17 cellular contexts compared by ENCODE assay signal in the genomic region with DNA sequence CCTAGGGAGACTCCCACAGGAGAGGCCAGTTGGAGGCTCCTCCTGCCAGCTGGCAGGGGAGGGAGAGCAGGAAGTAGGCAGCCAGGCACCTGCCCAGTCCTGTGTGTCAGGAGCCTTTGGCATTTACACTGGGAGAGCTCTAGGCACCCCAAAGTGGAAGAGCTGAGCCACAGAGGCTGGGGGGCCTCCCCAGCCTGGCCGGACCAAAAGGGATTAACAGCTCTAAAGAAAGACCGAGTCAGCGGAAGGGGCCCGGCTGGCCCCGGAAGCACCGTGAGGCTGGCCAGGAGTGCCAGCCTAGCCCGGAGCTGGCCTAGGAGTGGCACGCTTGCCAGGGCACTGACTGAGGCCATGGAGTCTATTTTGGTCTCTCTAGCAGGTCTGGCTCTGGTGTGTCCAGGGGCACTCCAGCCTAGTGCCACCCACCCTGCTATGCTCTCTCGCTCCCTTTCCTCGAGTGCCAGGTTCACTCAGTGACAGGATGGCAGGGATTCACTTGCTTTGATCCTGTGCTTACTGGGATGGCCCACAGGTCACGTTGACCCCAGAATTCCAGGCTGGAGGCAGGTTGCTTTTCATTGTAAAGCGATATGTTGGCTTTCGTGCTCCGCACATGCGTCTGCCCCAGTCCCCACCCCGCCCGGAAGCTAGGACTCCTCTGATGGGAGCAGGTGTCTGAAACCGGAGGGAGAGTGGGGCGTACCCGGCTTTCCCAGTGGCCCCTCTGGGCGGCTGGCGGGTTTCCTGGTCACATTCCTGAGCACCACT. TPM values are rescaled to one million over a fixed set of nuclear protein-coding genes. Genes with fewer than 3 reads are reported as not detected.
A peak's percentile ranks its signal among the peaks of the same experiment; 100 is the strongest.
DNase-seq lines count a peak whose midpoint lies in the region; ATAC-seq, FAIRE-seq and TF ChIP-seq lines count a peak whose summit lies in the region.
"Had no signal": no experiment of that assay in that cellular context is flagged by ENCODE, and none has a peak within 500 bp of the region (broad histone marks: within the 10 kb centered on the region; RNA-seq: fewer than 3 reads in every experiment).

No MANE protein-coding gene starts in this region.

- H3K9me3 Mint-ChIP-seq in CD14-positive monocyte, result peaks cover 0 to 2% (median 0%) of the 10 kb centered on the region in 7 donors
- H3K9me3 Mint-ChIP-seq: natural killer cell, T-cell had no signal

- peaks cover 19 to 31% (median 28%) of the 10 kb centered on the region in 3 donors for H3K27me3 Mint-ChIP-seq in CD14-positive monocyte (ENCODE audit: low read depth in 3 of 3)

- dilution Hi-C loops in IMR-90 (cut with HindIII; ENCODE audit: low sequenced_read_pairs, unreplicated experiment), result no loop called here

- no peak overlapping the region for H4K8ac ChIP-seq in IMR-90 (ENCODE audit: low read depth in 2 of 2, low read length in 2 of 2)

- H3K4ac ChIP-seq in IMR-90 (ENCODE audit: low read depth, low read length), result no peak overlapping the region

- H3K4me3 ChIP-seq in IMR-90 (ENCODE audit: insufficient read depth, low read depth, low read length) (no peak overlapping the region), SJCRH30 (peak overlapping the region; percentile 35), kidney (ENCODE audit: low read length in 2 of 2) (no peak overlapping the region), rectal smooth muscle tissue (ENCODE audit: low read length) (peak overlapping the region; percentile 29), tibial nerve (no peak overlapping the region)
- H3K4me3 ChIP-seq: smooth muscle cell, testis had no signal

- no peak overlapping the region for H2BK20ac ChIP-seq in IMR-90 (ENCODE audit: low read depth, low read length)

- WGBS in IMR-90 (ENCODE audit: extremely low coverage in 2 of 2, insufficient read length in 1 of 2), 2 experiments, result 77% methylated on average over 10 of the region's 22 CpGs; no CpG with 5 or more reads in 1 of the 2 experiments
- 75 to 79% methylated on average over 22 of the region's 22 CpGs for WGBS in tibial nerve, 2 donors

- H2AK9ac ChIP-seq in IMR-90 (replicated peaks; ENCODE audit: low read depth, low read length, poor library complexity), result peak overlapping the region; percentile 13

- no peak overlapping the region for H3K4me2 ChIP-seq in IMR-90 (ENCODE audit: low read depth, low read length)
- H3K4me2 ChIP-seq: smooth muscle cell had no signal

- TF ChIP-seq POLR2A in IMR-90 (IDR thresholded peaks at IDR 0.05; ENCODE audit: low read depth, low read length) (no peak), tibial nerve (IDR thresholded peaks at IDR 0.05) (no peak)

- no peak overlapping the region for H3K27ac Mint-ChIP-seq in CD14-positive monocyte

- no TSS peak for BruUV-seq in IMR-90 (replicated peaks; lab: Mats Ljungman, UMichigan)

- CTCF ChIA-PET in IMR-90 (lab: Yijun Ruan, JAX), result no interaction called here

- H3K27ac ChIP-seq in IMR-90 (ENCODE audit: insufficient read depth, low read length) (no peak overlapping the region), SJCRH30 (no peak overlapping the region), kidney (ENCODE audit: low read depth in 2 of 2, low read length in 2 of 2) (no peak overlapping the region), rectal smooth muscle tissue (ENCODE audit: low read depth, low read length) (no peak overlapping the region), tibial nerve (peak overlapping the region in 1 of 4 donors; percentile 7)
- H3K27ac ChIP-seq: testis had no signal

- H3K79me1 ChIP-seq in IMR-90 (ENCODE audit: low read depth in 1 of 2, low read length in 2 of 2), result peaks cover 3 to 19% of the 10 kb centered on the region in 2 experiments; a peak in 3 of 4 replicates

- no peak for TF ChIP-seq EP300 in tibial nerve (IDR thresholded peaks at IDR 0.05)

- H2AK5ac ChIP-seq in IMR-90 (ENCODE audit: low read depth, low read length), result no peak overlapping the region

- no peak overlapping the region for H3K18ac ChIP-seq in IMR-90 (ENCODE audit: low read depth, low read length)

- H3K23ac ChIP-seq in IMR-90 (ENCODE audit: low read depth, low read length), result no peak overlapping the region

- in situ Hi-C loops in IMR-90 (cut with MboI; ENCODE audit: low sequenced_read_pairs), result no loop called here

- ATAC-seq in IMR-90 (ENCODE audit: low read depth) (no peak), HG02610 (IDR thresholded peaks at IDR 0.05; ENCODE audit: unreplicated experiment) (no peak)
- ATAC-seq: natural killer cell, T-cell had no signal

- peaks cover 13% of the 10 kb centered on the region for H4K20me1 ChIP-seq in IMR-90 (ENCODE audit: insufficient read depth, low read length)

- TF ChIP-seq CTCF in IMR-90 (conservative IDR thresholded peaks at IDR 0.05; ENCODE audit: low read depth, low read length), result no peak
- no peak for TF ChIP-seq CTCF in kidney (IDR thresholded peaks at IDR 0.05; ENCODE audit: borderline replicate concordance, extremely low read depth, insufficient read depth)
- no peak for TF ChIP-seq CTCF in tibial nerve (IDR thresholded peaks at IDR 0.05)
- no peak for TF ChIP-seq CTCF in CD14-positive monocyte (IDR thresholded peaks at IDR 0.05)

- H3K14ac ChIP-seq in IMR-90 (replicated peaks; ENCODE audit: low read depth, low read length), result no peak overlapping the region

- DNase-seq in IMR-90 (no peak), SJCRH30 (peak; percentile 54 to 55), kidney (peak; percentile 68), tibial nerve (ENCODE audit: low spot score in 2 of 2) (no peak), amygdala (lab: John Stamatoyannopoulos, UW) (no peak), CD14-positive monocyte (ENCODE audit: low spot score) (no peak)
- DNase-seq: activated CD4-positive, alpha-beta T cell treated with anti-CD3 and anti-CD28 coated beads for 4 hours; activated T-cell treated with anti-CD3 and anti-CD28 coated beads, Interleukin-2, amount 50 U/mL, for 1 hour; CD4-positive, CD25-positive, alpha-beta regulatory T cell; dermis blood vessel endothelial cell; natural killer cell; NCI-H146; T-cell; testis had no signal

- H3K9me1 ChIP-seq in IMR-90 (ENCODE audit: insufficient read depth, low read length), result peaks cover 6% of the 10 kb centered on the region; the same call in 1 of the 2 replicates

- H3K9me3 ChIP-seq in IMR-90 (ENCODE audit: control insufficient read depth, insufficient read depth, low read length), result no peaks in the 10 kb centered on the region
- H3K9me3 ChIP-seq in SJCRH30 (replicated peaks), result no peaks in the 10 kb centered on the region
- no peaks in the 10 kb centered on the region for H3K9me3 ChIP-seq in kidney (ENCODE audit: control insufficient read depth in 1 of 2, low read length in 2 of 2)
- H3K9me3 ChIP-seq in tibial nerve, result no peaks in the 10 kb centered on the region
- H3K9me3 ChIP-seq: testis had no signal

- no peaks in the 10 kb centered on the region for H3K36me3 Mint-ChIP-seq in CD14-positive monocyte
- H3K36me3 Mint-ChIP-seq: CD4-positive, CD25-positive, alpha-beta regulatory T cell; natural killer cell; T-cell had no signal

- intact Hi-C loops in IMR-90 (cut with micrococcal nuclease) (no loop called here), kidney (cut with DNase I) (no loop called here), CD14-positive monocyte (cut with micrococcal nuclease) (loop anchor here in 1 of 2 donors (10.0 kb wide), 2 partner anchors 92 to 212 kb away; partner anchors contain the start of genes CHKA and UNC93B1)

- H3K9ac ChIP-seq in IMR-90 (ENCODE audit: low read depth, low read length) (no peak overlapping the region), kidney (ENCODE audit: low read length in 2 of 2) (no peak overlapping the region), rectal smooth muscle tissue (ENCODE audit: low read length) (no peak overlapping the region)

- H2AFZ ChIP-seq in IMR-90 (replicated peaks; ENCODE audit: low read length, poor library complexity), result no peak overlapping the region

- H2BK15ac ChIP-seq in IMR-90 (ENCODE audit: low read depth, low read length), result no peak overlapping the region

- FAIRE-seq in kidney (lab: Jason Lieb, UNC), result no peak

- H2BK5ac ChIP-seq in IMR-90 (ENCODE audit: low read depth, low read length, poor library complexity, severe bottlenecking), result no peak overlapping the region

- TF ChIP-seq RAD21 in IMR-90 (IDR thresholded peaks at IDR 0.05; ENCODE audit: low read length), result no peak

- H3K27me3 ChIP-seq in IMR-90 (ENCODE audit: control insufficient read depth, insufficient read depth, low read length), result peaks cover 26% of the 10 kb centered on the region
- no peaks in the 10 kb centered on the region for H3K27me3 ChIP-seq in SJCRH30
- H3K27me3 ChIP-seq in rectal smooth muscle tissue (ENCODE audit: control insufficient read depth, insufficient read depth, low read length), result no peaks in the 10 kb centered on the region
- H3K27me3 ChIP-seq in tibial nerve, result no peaks in the 10 kb centered on the region
- H3K27me3 ChIP-seq: testis had no signal

- POLR2A ChIA-PET in IMR-90 (lab: Charles Lee; ENCODE audit: unreplicated experiment), result no interaction called here

- H3K4me3 Mint-ChIP-seq in CD14-positive monocyte, result no peak overlapping the region

- no peak overlapping the region for H4K91ac ChIP-seq in IMR-90 (ENCODE audit: insufficient read depth, low read depth, low read length)

- H3K36me3 ChIP-seq in IMR-90 (ENCODE audit: control insufficient read depth, insufficient read depth, low read length) (no peaks in the 10 kb centered on the region), SJCRH30 (no peaks in the 10 kb centered on the region), kidney (ENCODE audit: control insufficient read depth in 1 of 2, insufficient read depth in 2 of 2, low read length in 2 of 2) (no peaks in the 10 kb centered on the region), rectal smooth muscle tissue (ENCODE audit: control insufficient read depth, insufficient read depth, low read length) (no peaks in the 10 kb centered on the region), tibial nerve (no peaks in the 10 kb centered on the region)

- peaks cover 26% of the 10 kb centered on the region for H3K4me1 Mint-ChIP-seq in CD14-positive monocyte

- H3K56ac ChIP-seq in IMR-90 (ENCODE audit: extremely low read depth, insufficient read depth, low read length), result no peak overlapping the region

- H2BK120ac ChIP-seq in IMR-90 (ENCODE audit: low read depth, low read length), result no peak overlapping the region

- H3K4me1 ChIP-seq in IMR-90 (ENCODE audit: control insufficient read depth, insufficient read depth, low read length) (peaks cover 2% of the 10 kb centered on the region; the same call in 1 of the 2 replicates), SJCRH30 (peaks cover 8% of the 10 kb centered on the region; the same call in 1 of the 2 replicates), kidney (ENCODE audit: control insufficient read depth in 1 of 2, insufficient read depth in 1 of 2, low read depth in 1 of 2, low read length in 2 of 2) (peaks cover 0 to 8% of the 10 kb centered on the region in 2 donors), rectal smooth muscle tissue (ENCODE audit: control insufficient read depth, insufficient read depth, low read length) (peaks cover 8% of the 10 kb centered on the region), tibial nerve (peaks cover 0 to 22% (median 15%) of the 10 kb centered on the region in 4 donors)

- no peak overlapping the region for H4K5ac ChIP-seq in IMR-90 (ENCODE audit: low read depth, low read length)

RNA-seq across cellular contexts. Expression of gene KMT5B, which starts 3.3 kb away (rescaled TPM):
- total RNA-seq in IMR-90 (2012; rRNA removed) (13.4 and 26.1 TPM in 2 replicates), kidney (54.2 TPM), tibial nerve (10 to 100 TPM; 25.5 to 47.1 (median 40.3) TPM)
- polyA plus RNA-seq in IMR-90 (2012; rRNA removed) (9.6 and 11.2 TPM in 2 replicates), kidney (ENCODE audit: insufficient read depth, low read depth, low replicate concordance) (15.8 TPM), CD14-positive monocyte (10 to 100 TPM; 12.2 to 22.0 TPM)
- 2.9 and 4.4 TPM in 2 replicates for polyA plus RNA-seq in IMR-90 (2012; cell fraction: cytosol; rRNA removed)
- polyA plus RNA-seq in IMR-90 (2012; cell fraction: nucleus; rRNA removed; ENCODE audit: low replicate concordance), result 5.9 and 30.5 TPM in 2 replicates
- 26.6 and 31.4 TPM in 2 replicates for total RNA-seq in SJCRH30 (2014; rRNA removed; shearing (Covaris generic))

RNA-seq across cellular contexts. Expression of gene C11orf24, which starts 55.4 kb away (rescaled TPM):
- total RNA-seq in IMR-90 (2012; rRNA removed) (41.1 and 42.5 TPM in 2 replicates), kidney (31.7 TPM), tibial nerve (10 to 100 TPM; 33.3 to 59.4 (median 41.2) TPM)
- polyA plus RNA-seq in IMR-90 (2012; rRNA removed) (135 and 171 TPM in 2 replicates), kidney (ENCODE audit: insufficient read depth, low read depth, low replicate concordance) (18.6 TPM), CD14-positive monocyte (10 to 100 TPM in 1 of 2 donors, 1 to 10 TPM in 1; 9.5 to 12.6 TPM)
- polyA plus RNA-seq in IMR-90 (2012; cell fraction: cytosol; rRNA removed), result 83.7 and 163 TPM in 2 replicates
- 86.3 and 141 TPM in 2 replicates for polyA plus RNA-seq in IMR-90 (2012; cell fraction: nucleus; rRNA removed; ENCODE audit: low replicate concordance)
- 26.5 and 30.7 TPM in 2 replicates for total RNA-seq in SJCRH30 (2014; rRNA removed; shearing (Covaris generic))

Comparison
In these comparisons a context has a peak if more than half of its experiments do, and no peak if none do; other contexts are left out.
1. DNase-seq: peak in SJCRH30 (2 of 2) and kidney (single experiment); none in IMR-90 (single experiment), tibial nerve (0 of 2), amygdala (0 of 56) and CD14-positive monocyte (single experiment).
2. H3K4me3 ChIP-seq: peak in SJCRH30 (single experiment) and rectal smooth muscle tissue (single experiment); none in IMR-90 (single experiment), kidney (0 of 2) and tibial nerve (0 of 4).